1 cellular context compared by ENCODE assay signal in genomic region chr4:38466401-38466800, GRCh38.
TF ChIP-seq lines count a peak whose summit lies in the region.

No MANE protein-coding gene starts in this region.

TF ChIP-seq in K562, 482 proteins besides CTCF, POLR2A, EP300 and RAD21 (continued from another document and continues in another):
- no peak for TF ChIP-seq HBP1 (CRISPR knock-in tag; IDR thresholded peaks at IDR 0.05)
- TF ChIP-seq NRF1 (conservative IDR thresholded peaks at IDR 0.05 in 1 of 2, IDR thresholded peaks at IDR 0.05 in 1 of 2) = 0 out of 4 replicates have a peak, but pooled peaks of 1 of the 2 experiments have one; percentile 17
- TF ChIP-seq KDM2B (CRISPR knock-in tag; IDR thresholded peaks at IDR 0.05) = no peak
- no peak for TF ChIP-seq ZNF121 (CRISPR knock-in tag; conservative IDR thresholded peaks at IDR 0.05)
- peak; percentile 48; the same call in 1 of the 2 replicates for TF ChIP-seq L3MBTL2 (IDR thresholded peaks at IDR 0.05)
- TF ChIP-seq CREM (IDR thresholded peaks at IDR 0.05; ENCODE audit: low read depth) = peak; percentile 32; the same call in 1 of the 2 replicates
- TF ChIP-seq PBX2 (CRISPR knock-in tag; IDR thresholded peaks at IDR 0.05; ENCODE audit: low read depth) = no peak
- peak; percentile 85 for TF ChIP-seq PBX2 (tag; conservative IDR thresholded peaks at IDR 0.05; ENCODE audit: low read depth)
- no peak for TF ChIP-seq FIP1L1 (IDR thresholded peaks at IDR 0.05; ENCODE audit: low read depth, low read length, poor library complexity, severe bottlenecking)
- TF ChIP-seq RNF2 (IDR thresholded peaks at IDR 0.05) = 0 out of 2 replicates have a peak, but pooled peaks have one; percentile 37
- peak; percentile 21; the same call in 1 of the 2 replicates for TF ChIP-seq NFIC (IDR thresholded peaks at IDR 0.05)
- no peak for TF ChIP-seq IRF9 (tag; IDR thresholded peaks at IDR 0.05)
- peak; percentile 39; the same call in 1 of the 2 replicates for TF ChIP-seq ELF1 (tag; IDR thresholded peaks at IDR 0.05)
- TF ChIP-seq C11orf30 (IDR thresholded peaks at IDR 0.05; ENCODE audit: low read depth) = peak; percentile 81
- TF ChIP-seq VEZF1 (CRISPR knock-in tag; IDR thresholded peaks at IDR 0.05) = peak; percentile 13; the same call in 1 of the 2 replicates
- no peak for TF ChIP-seq POLR2AphosphoS2 (IDR thresholded peaks at IDR 0.05; ENCODE audit: low read length)
- TF ChIP-seq MEIS2 (IDR thresholded peaks at IDR 0.05; ENCODE audit: partially characterized antibody) = peak; percentile 88
- no peak for TF ChIP-seq ZNF253 (CRISPR knock-in tag; conservative IDR thresholded peaks at IDR 0.05)
- no peak for TF ChIP-seq TCF7L2 (IDR thresholded peaks at IDR 0.05; ENCODE audit: low read depth, low read length)
- 0 out of 2 replicates have a peak, but pooled peaks have one; percentile 48 for TF ChIP-seq MTA3 (IDR thresholded peaks at IDR 0.05; ENCODE audit: borderline replicate concordance)
- TF ChIP-seq PKNOX1 (IDR thresholded peaks at IDR 0.05) = peak; percentile 80
- TF ChIP-seq SMARCA4 (IDR thresholded peaks at IDR 0.05) = peak; percentile 76
- TF ChIP-seq AFF1 (IDR thresholded peaks at IDR 0.05; ENCODE audit: low read depth in 1 of 2, partially characterized antibody in 2 of 2) = peak in 1 of 2 experiments; percentile 23
- peak; percentile 48 to 81; a peak in 2 of 4 replicates for TF ChIP-seq TRIM24 (IDR thresholded peaks at IDR 0.05)
- no peak for TF ChIP-seq JUNB (CRISPR knock-in tag; conservative IDR thresholded peaks at IDR 0.05)
- TF ChIP-seq GATA2 (CRISPR knock-in tag; IDR thresholded peaks at IDR 0.05) = peak; percentile 47; the same call in 1 of the 2 replicates
- TF ChIP-seq ZFPM2 (CRISPR knock-in tag; IDR thresholded peaks at IDR 0.05) = no peak
- no peak for TF ChIP-seq PML (IDR thresholded peaks at IDR 0.05; ENCODE audit: low read length)
- no peak for TF ChIP-seq CAMTA2 (CRISPR knock-in tag; conservative IDR thresholded peaks at IDR 0.05)
- TF ChIP-seq ZNF408 (CRISPR knock-in tag; IDR thresholded peaks at IDR 0.05; ENCODE audit: low read depth) = no peak
- TF ChIP-seq EHMT2 (IDR thresholded peaks at IDR 0.05) = peak; percentile 20; the same call in 1 of the 2 replicates
- TF ChIP-seq BHLHE40 (IDR thresholded peaks at IDR 0.05; ENCODE audit: low read length) = peak; percentile 22; the same call in 1 of the 2 replicates
- TF ChIP-seq TEAD2 (tag; IDR thresholded peaks at IDR 0.05) = peak; percentile 12; the same call in 1 of the 2 replicates
- TF ChIP-seq ZFX (CRISPR knock-in tag; IDR thresholded peaks at IDR 0.05) = no peak
- 0 out of 2 replicates have a peak, but pooled peaks have one; percentile 18 for TF ChIP-seq EP400 (IDR thresholded peaks at IDR 0.05)
- TF ChIP-seq CTBP1 (IDR thresholded peaks at IDR 0.05; ENCODE audit: borderline replicate concordance) = peak; percentile 80; the same call in 1 of the 2 replicates
- 0 out of 2 replicates have a peak, but pooled peaks have one; percentile 46 for TF ChIP-seq ZNF592 (IDR thresholded peaks at IDR 0.05)
- peak; percentile 42 to 54; a peak in 3 of 4 replicates for TF ChIP-seq KDM1A (IDR thresholded peaks at IDR 0.05)
- TF ChIP-seq SNRNP70 (optimal IDR thresholded peaks at IDR 0.05; ENCODE audit: low read depth, low read length) = no peak
- TF ChIP-seq ATF3 (IDR thresholded peaks at IDR 0.05) = peak; percentile 49
- no peak for TF ChIP-seq ATF3 (CRISPR knock-in tag; conservative IDR thresholded peaks at IDR 0.05)
- TF ChIP-seq ZEB2 (IDR thresholded peaks at IDR 0.05) = peak; percentile 60; the same call in 1 of the 2 replicates
- TF ChIP-seq JUND (IDR thresholded peaks at IDR 0.05; ENCODE audit: borderline replicate concordance, low read depth, low read length) = peak; percentile 78
- TF ChIP-seq JUND (tag; IDR thresholded peaks at IDR 0.05; ENCODE audit: borderline replicate concordance, low read depth, low read length) = peak; percentile 65; the same call in 2 of the 3 replicates
- peak; percentile 97 for TF ChIP-seq NFE2 (IDR thresholded peaks at IDR 0.05; ENCODE audit: low read depth)
- TF ChIP-seq ZNF316 (IDR thresholded peaks at IDR 0.05) = peak; percentile 90
- no peak for TF ChIP-seq MCM5 (IDR thresholded peaks at IDR 0.05; ENCODE audit: low read depth)
- TF ChIP-seq HMBOX1 (IDR thresholded peaks at IDR 0.05) = peak; percentile 87
- TF ChIP-seq MYC (IDR thresholded peaks at IDR 0.05; ENCODE audit: low read depth, low read length) = peak; percentile 49; the same call in 1 of the 2 replicates
- TF ChIP-seq MYC (CRISPR knock-in tag; IDR thresholded peaks at IDR 0.05; ENCODE audit: borderline replicate concordance, low read depth) = no peak
- peak; percentile 93 for TF ChIP-seq MECOM (CRISPR knock-in tag; IDR thresholded peaks at IDR 0.05)
- TF ChIP-seq COPS2 (conservative IDR thresholded peaks at IDR 0.05) = no peak
